10 cellular contexts compared by ENCODE assay signal in the genomic region with DNA sequence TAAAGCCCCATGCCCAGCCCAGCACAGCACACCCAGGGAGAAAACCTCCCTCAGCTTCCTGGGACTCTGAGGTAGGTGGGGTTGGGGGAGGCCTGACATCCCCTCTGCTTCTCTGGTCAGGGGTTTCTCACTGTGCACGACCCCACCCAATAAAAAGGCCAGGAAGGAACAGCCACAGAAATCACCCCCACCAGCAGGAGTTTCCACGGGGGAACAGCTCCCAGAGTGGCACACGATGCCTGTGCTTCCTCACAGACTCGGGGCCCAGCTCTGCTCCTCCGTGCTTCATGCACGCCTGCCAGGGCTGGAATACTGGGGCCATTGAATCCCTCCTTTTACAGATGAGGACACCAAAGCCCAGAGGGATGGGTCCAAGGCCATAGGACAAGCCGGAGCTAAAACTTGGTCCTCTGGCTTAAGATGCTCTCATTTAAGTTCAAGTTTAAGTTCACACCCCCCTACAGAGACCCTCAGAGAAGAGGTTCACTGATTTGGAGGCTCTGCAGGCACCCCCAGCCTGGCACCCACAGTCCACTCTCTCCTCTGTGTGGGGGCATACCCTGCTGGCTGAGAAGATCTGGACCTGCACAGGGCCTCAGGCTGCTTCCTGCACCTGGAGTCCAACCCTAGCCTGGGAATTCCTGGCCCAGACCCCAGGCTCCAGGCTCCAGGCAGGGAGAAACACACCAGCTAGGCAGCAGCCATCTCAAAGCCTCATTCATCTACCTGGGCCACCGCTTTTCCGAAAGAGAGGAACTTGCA. TPM values are rescaled to one million over a fixed set of nuclear protein-coding genes. Genes with fewer than 3 reads are reported as not detected.
DNase-seq lines count a peak whose midpoint lies in the region; ATAC-seq and TF ChIP-seq lines count a peak whose summit lies in the region.
"Had no signal": no experiment of that assay in that cellular context is flagged by ENCODE, and none has a peak within 500 bp of the region (broad histone marks: within the 10 kb centered on the region; RNA-seq: fewer than 3 reads in every experiment).

No MANE protein-coding gene starts in this region.

- no peak for TF ChIP-seq EP300 in sigmoid colon (IDR thresholded peaks at IDR 0.05)

- peaks cover 31 to 57% (median 43%) of the 10 kb centered on the region in 3 donors for H3K4me1 Mint-ChIP-seq in T-cell

- CTCF ChIA-PET in T-cell (lab: Charles Lee): no interaction called here

- H3K27ac Mint-ChIP-seq in T-cell: peak overlapping the region; percentile 93 to 96

- peak overlapping the region in 1 of 3 donors; percentile 75 for H3K4me3 Mint-ChIP-seq in T-cell
- H3K4me3 Mint-ChIP-seq: type B pancreatic cell had no signal

- TF ChIP-seq POLR2A in sigmoid colon (IDR thresholded peaks at IDR 0.05): no peak

- H3K27me3 ChIP-seq in BLaER1 treated with 17β-estradiol and CSF1 and Interleukin-3, amounts not matched to agents 10 nM and 100 nM: no peaks in the 10 kb centered on the region
- no peaks in the 10 kb centered on the region for H3K27me3 ChIP-seq in sigmoid colon

- H3K9me3 ChIP-seq in BLaER1 treated with 17β-estradiol and CSF1 and Interleukin-3, amounts not matched to agents 10 nM and 100 nM (replicated peaks in 1 of 11): no peaks in the 10 kb centered on the region
- no peaks in the 10 kb centered on the region for H3K9me3 ChIP-seq in sigmoid colon
- H3K9me3 ChIP-seq: BE2C had no signal

- H4K20me1 ChIP-seq in BLaER1 treated with 17β-estradiol and CSF1 and Interleukin-3, amounts not matched to agents 10 nM and 100 nM: peaks cover 0 to 30% (median 13%) of the 10 kb centered on the region in 11 experiments; a peak in 14 of 22 replicates

- H3K36me3 Mint-ChIP-seq in T-cell: peaks cover 9% of the 10 kb centered on the region
- H3K36me3 Mint-ChIP-seq: type B pancreatic cell had no signal

- 82 to 87% methylated on average over 9 of the region's 9 CpGs for WGBS in sigmoid colon, 2 donors

- peak overlapping the region; percentile 44 to 87 (median 77); a peak in 21 of 22 replicates for H3K27ac ChIP-seq in BLaER1 treated with 17β-estradiol and CSF1 and Interleukin-3, amounts not matched to agents 10 nM and 100 nM
- peak overlapping the region; percentile 52 to 93 (median 88) for H3K27ac ChIP-seq in sigmoid colon

- POLR2A ChIA-PET in T-cell (lab: Charles Lee): no interaction called here

- H3K4me2 ChIP-seq in BLaER1 treated with 17β-estradiol and CSF1 and Interleukin-3, amounts not matched to agents 10 nM and 100 nM: peak overlapping the region; percentile 85 to 98 (median 90)

- H3K9ac ChIP-seq in BLaER1 treated with 17β-estradiol and CSF1 and Interleukin-3, amounts not matched to agents 10 nM and 100 nM: peak overlapping the region; percentile 23 to 76 (median 60); a peak in 20 of 22 replicates

- no peak for ATAC-seq in T-cell (replicated peaks in 1 of 4)

- peak overlapping the region in 1 of 10 experiments; percentile 0; a peak in 1 of 20 replicates for H3K4me3 ChIP-seq in BLaER1 treated with 17β-estradiol and CSF1 and Interleukin-3, amounts not matched to agents 10 nM and 100 nM
- no peak overlapping the region for H3K4me3 ChIP-seq in sigmoid colon

- H3K4me1 ChIP-seq in BLaER1 treated with 17β-estradiol and CSF1 and Interleukin-3, amounts not matched to agents 10 nM and 100 nM: peaks cover 62 to 98% (median 85%) of the 10 kb centered on the region in 10 experiments
- H3K4me1 ChIP-seq in sigmoid colon: peaks cover 0 to 79% (median 59%) of the 10 kb centered on the region in 4 donors
- H3K4me1 ChIP-seq: BE2C had no signal

- H3K9me3 Mint-ChIP-seq in T-cell: no peaks in the 10 kb centered on the region
- H3K9me3 Mint-ChIP-seq: type B pancreatic cell had no signal

- H3K36me3 ChIP-seq in BLaER1 treated with 17β-estradiol and CSF1 and Interleukin-3, amounts not matched to agents 10 nM and 100 nM: peaks cover 19 to 27% (median 24%) of the 10 kb centered on the region in 11 experiments; a peak in 21 of 22 replicates
- H3K36me3 ChIP-seq in sigmoid colon: peaks cover 8 to 32% (median 19%) of the 10 kb centered on the region in 4 donors
- H3K36me3 ChIP-seq: BE2C had no signal

- H3K27me3 Mint-ChIP-seq in T-cell: no peaks in the 10 kb centered on the region
- H3K27me3 Mint-ChIP-seq: type B pancreatic cell had no signal

- intact Hi-C loops in cardiac septum (cut with DNase I): loop anchor here (2.0 kb wide), 1 partner anchor 13 kb away; no protein-coding TSS in a partner anchor
- intact Hi-C loops in sigmoid colon (cut with DNase I): loop anchor here (10.0 kb wide), 1 partner anchor 1409 kb away; a partner anchor contains a TSS
- intact Hi-C loops in head of caudate nucleus (cut with DNase I): no loop called here

- DNase-seq in T-cell (no peak), cardiac septum (ENCODE audit: low spot score) (peak; percentile 70), sigmoid colon (no peak), hepatic stellate cell (ENCODE audit: low spot score) (no peak), head of caudate nucleus (no peak), RPMI8226 (no peak)
- no peak for DNase-seq in stimulated activated naive CD4-positive, alpha-beta T cell (lab: John Stamatoyannopoulos, UW)
- DNase-seq: BE2C had no signal

- no peak for TF ChIP-seq CTCF in sigmoid colon (IDR thresholded peaks at IDR 0.05)

RNA-seq across cellular contexts. Expression of a gene that starts 14.3 kb away (rescaled TPM):
- total RNA-seq in T-cell (10 to 100 TPM; 39.1 to 59.6 (median 57.7) TPM), cardiac septum (47.6 TPM), sigmoid colon (10 to 100 TPM; 27.1 to 41.0 (median 30.5) TPM)
- 10 to 100 TPM; 20.1 to 24.7 (median 21.0) TPM for polyA plus RNA-seq in sigmoid colon

RNA-seq across cellular contexts. Expression of a gene that starts 38.3 kb away (rescaled TPM):
- total RNA-seq in T-cell (not detected), cardiac septum (0.54 TPM), sigmoid colon (not detected)
- polyA plus RNA-seq in sigmoid colon: under 1 TPM in 1 of 3 donors, not detected in 2; 0.03 TPM

RNA-seq across cellular contexts. Expression of a gene that starts 51.1 kb away (rescaled TPM):
- total RNA-seq in T-cell (10 to 100 TPM; 32.2 to 53.0 (median 49.8) TPM), cardiac septum (28.2 TPM), sigmoid colon (10 to 100 TPM; 22.7 to 35.3 (median 28.9) TPM)
- polyA plus RNA-seq in sigmoid colon: 10 to 100 TPM in 2 of 3 donors, 1 to 10 TPM in 1; 9.6 to 55.8 (median 25.2) TPM
